7 cellular contexts compared by ENCODE assay signal in the genomic region with DNA sequence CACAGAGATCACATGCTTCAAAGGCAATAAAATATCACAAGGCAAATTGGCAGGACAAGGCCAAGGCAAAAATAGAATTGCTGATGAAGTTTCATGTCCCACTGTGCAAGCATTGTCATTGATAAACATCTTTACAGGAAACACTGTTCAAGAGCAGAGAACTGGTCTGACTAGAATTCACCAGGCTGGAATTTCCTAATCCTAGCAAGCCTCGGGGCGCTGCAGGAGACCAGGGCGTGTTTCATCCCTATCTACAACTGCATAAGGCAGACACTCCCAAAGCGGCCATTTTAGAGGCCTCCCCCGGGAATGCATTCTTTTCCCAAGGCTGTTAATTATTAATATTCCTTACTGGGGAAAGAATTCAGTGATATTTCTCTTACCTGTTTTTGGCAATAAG.
DNase-seq lines count a peak whose midpoint lies in the region; ATAC-seq, FAIRE-seq and TF ChIP-seq lines count a peak whose summit lies in the region.
"Not testable (repeated sequence)": the region's sequence is repeated elsewhere in the genome, so short reads cannot be mapped to it uniquely, and the experiment has no call there.

No MANE protein-coding gene starts in this region.

- TF ChIP-seq RAD21 in GM12878 (IDR thresholded peaks at IDR 0.05; ENCODE audit: insufficient read depth, low read depth, low read length), result not testable (repeated sequence)

- H3K4me1 Mint-ChIP-seq in Calu3 (ENCODE audit: low read depth, unreplicated experiment), result peaks cover 37% of the 10 kb centered on the region
- not testable (repeated sequence) for H3K4me1 Mint-ChIP-seq in GM23338, endodermal cell

- POLR2A ChIA-PET in PC-3 (lab: Charles Lee; ENCODE audit: unreplicated experiment); GM12878 (lab: Charles Lee): not testable (repeated sequence)

- H3K9me2 ChIP-seq in GM23338 (ENCODE audit: insufficient read depth); PC-3 (replicated peaks; ENCODE audit: low read length): not testable (repeated sequence)

- BruUV-seq in Calu3 (replicated peaks; lab: Mats Ljungman, UMichigan); PC-3 (replicated peaks; lab: Mats Ljungman, UMichigan); GM12878 (replicated peaks; lab: Mats Ljungman, UMichigan): not testable (repeated sequence)

- H3K4me1 ChIP-seq in GM23338 (ENCODE audit: insufficient read depth); PC-3 (ENCODE audit: insufficient read depth, low read length); GM12878 (ENCODE audit: control insufficient read depth, insufficient read depth, low read length); endodermal cell (ENCODE audit: control insufficient read depth, insufficient read depth, low read length): not testable (repeated sequence)

- H3K9ac ChIP-seq in PC-3 (ENCODE audit: low read length); GM12878 (ENCODE audit: control insufficient read depth, insufficient read depth, low read length); endodermal cell (ENCODE audit: extremely low read depth, low read length, poor library complexity, severe bottlenecking): not testable (repeated sequence)

- ATAC-seq in GM23338, PC-3, GM12878: not testable (repeated sequence)

- TF ChIP-seq EP300 in GM12878 (IDR thresholded peaks at IDR 0.05; ENCODE audit: borderline replicate concordance in 1 of 2, control insufficient read depth in 1 of 2, low read depth in 2 of 2, low read length in 2 of 2), result not testable (repeated sequence)

- intact Hi-C loops in Calu3 (cut with micrococcal nuclease; ENCODE audit: unreplicated experiment); PC-3 (cut with micrococcal nuclease); GM12878 (cut with micrococcal nuclease; ENCODE audit: unreplicated experiment): not testable (repeated sequence)

- not testable (repeated sequence) for TF ChIP-seq CTCF in Calu3 (IDR thresholded peaks at IDR 0.05; ENCODE audit: unreplicated experiment); GM23338 (conservative IDR thresholded peaks at IDR 0.05; ENCODE audit: low read depth in 2 of 2); PC-3 (conservative IDR thresholded peaks at IDR 0.05; ENCODE audit: low read depth, low read length); GM12878 (IDR thresholded peaks at IDR 0.05 in 2 of 3, conservative IDR thresholded peaks at IDR 0.05 in 1 of 3; ENCODE audit: control insufficient read depth in 2 of 3, extremely low read depth in 1 of 3, insufficient read depth in 1 of 3, low read depth in 3 of 3, low read length in 3 of 3); endodermal cell (conservative IDR thresholded peaks at IDR 0.05)

- CTCF ChIA-PET in Calu3 (lab: Charles Lee); PC-3 (lab: Charles Lee); GM12878 (lab: Yijun Ruan, JAX): not testable (repeated sequence)

- H4K20me1 ChIP-seq in GM23338 (replicated peaks; ENCODE audit: insufficient read depth); PC-3 (ENCODE audit: low read length); GM12878 (ENCODE audit: control insufficient read depth, insufficient read depth): not testable (repeated sequence)

- SMC1A ChIA-PET in GM12878 (lab: Charles Lee; ENCODE audit: uncharacterized antibody, unreplicated experiment), result not testable (repeated sequence)

- not testable (repeated sequence) for H3K36me3 Mint-ChIP-seq in Calu3 (ENCODE audit: insufficient read depth, unreplicated experiment); endodermal cell (ENCODE audit: low read depth)
- H3K36me3 Mint-ChIP-seq in GM23338 (ENCODE audit: low read depth), result peaks cover 48% of the 10 kb centered on the region

- H3K27ac Mint-ChIP-seq in Calu3 (ENCODE audit: unreplicated experiment), result peak overlapping the region; percentile 80
- 0 out of 2 replicates have a peak overlapping the region, but pooled peaks have one; percentile 48 for H3K27ac Mint-ChIP-seq in GM23338
- H3K27ac Mint-ChIP-seq in endodermal cell, result not testable (repeated sequence)

- RAD21 ChIA-PET in GM12878 (lab: Charles Lee; ENCODE audit: unreplicated experiment), result not testable (repeated sequence)

- not testable (repeated sequence) for H3K4me2 ChIP-seq in GM23338; PC-3 (ENCODE audit: low read length); GM12878 (ENCODE audit: control insufficient read depth, insufficient read depth)

- not testable (repeated sequence) for H3K9me3 Mint-ChIP-seq in Calu3 (ENCODE audit: low read depth, unreplicated experiment)
- peaks cover 62% of the 10 kb centered on the region for H3K9me3 Mint-ChIP-seq in GM23338
- peaks cover 44% of the 10 kb centered on the region for H3K9me3 Mint-ChIP-seq in endodermal cell

- in situ Hi-C loops in KBM-7 (cut with MboI; ENCODE audit: low pct_unique_long_range_greater_than_20kb, low sequenced_read_pairs); GM12878 (cut with MboI): not testable (repeated sequence)

- H3K9me3 ChIP-seq in PC-3 (ENCODE audit: low read length) (peaks cover 32% of the 10 kb centered on the region), endodermal cell (ENCODE audit: control insufficient read depth, low read length) (peaks cover 37% of the 10 kb centered on the region)
- H3K9me3 ChIP-seq in GM12878 (replicated peaks; ENCODE audit: control insufficient read depth, insufficient read depth, low read length), result not testable (repeated sequence)

- H3F3A ChIP-seq in GM23338 (replicated peaks; ENCODE audit: low read depth); PC-3 (ENCODE audit: low read length, unreplicated experiment): not testable (repeated sequence)

- WGBS in GM12878 (ENCODE audit: insufficient coverage, insufficient replicate concordance, low lambda C conversion rate, missing lambda C conversion rate), result 42% methylated on average over 5 of the region's 5 CpGs
- WGBS in endodermal cell (ENCODE audit: insufficient coverage in 1 of 2, insufficient read length in 1 of 2), 2 experiments, result 91 to 100% methylated on average over 3 to 5 of the region's 5 CpGs

- H3K27ac ChIP-seq in GM23338 (ENCODE audit: low read depth); PC-3 (ENCODE audit: low read length); GM12878 (ENCODE audit: control insufficient read depth, insufficient read depth); endodermal cell (ENCODE audit: low read depth, low read length): not testable (repeated sequence)

- not testable (repeated sequence) for H2AFZ ChIP-seq in GM23338; PC-3 (ENCODE audit: low read length); GM12878 (ENCODE audit: control insufficient read depth, low read depth, low read length)

- H3K79me2 ChIP-seq in GM23338 (replicated peaks; ENCODE audit: insufficient read depth); PC-3 (ENCODE audit: low read length); GM12878 (ENCODE audit: control insufficient read depth, insufficient read depth, low read length): not testable (repeated sequence)

- not testable (repeated sequence) for H3K27me3 Mint-ChIP-seq in Calu3 (ENCODE audit: unreplicated experiment); GM23338 (ENCODE audit: insufficient read depth, low read depth, poor library complexity); endodermal cell (ENCODE audit: insufficient read depth)

- H3K4me3 ChIP-seq in GM23338; PC-3 (ENCODE audit: low read length); GM12878; endodermal cell (ENCODE audit: low read length): not testable (repeated sequence)

- peak; percentile 79 for DNase-seq in Calu3
- peak; percentile 45 for DNase-seq in GM23338 (ENCODE audit: low spot score)
- peak; percentile 2 for DNase-seq in KBM-7
- peak; percentile 53 for DNase-seq in PC-3
- DNase-seq in GM12878 (ENCODE audit: low read depth, low spot score), result not testable (repeated sequence)
- DNase-seq in endodermal cell, result peak; percentile 71
- peak; percentile 1 for DNase-seq in kidney tubule cell (ENCODE audit: low spot score)

- not testable (repeated sequence) for H3K27me3 ChIP-seq in GM23338 (ENCODE audit: insufficient read depth); PC-3 (ENCODE audit: low read length); GM12878 (replicated peaks in 1 of 2; ENCODE audit: control insufficient read depth in 2 of 2, insufficient read depth in 2 of 2, low read length in 1 of 2); endodermal cell (ENCODE audit: control insufficient read depth, insufficient read depth, low read length, poor library complexity, severe bottlenecking)

- H3K4me3 Mint-ChIP-seq in Calu3 (ENCODE audit: low read depth, unreplicated experiment); GM23338; endodermal cell: not testable (repeated sequence)

- FAIRE-seq in GM12878 (lab: Jason Lieb, UNC), result not testable (repeated sequence)

- TF ChIP-seq POLR2A in GM12878 (IDR thresholded peaks at IDR 0.05; ENCODE audit: low read depth, low read length), result not testable (repeated sequence)

- peaks cover 14% of the 10 kb centered on the region; the same call in 1 of the 2 replicates for H3K36me3 ChIP-seq in GM23338 (ENCODE audit: insufficient read depth)
- not testable (repeated sequence) for H3K36me3 ChIP-seq in PC-3 (ENCODE audit: low read depth, low read length); GM12878 (ENCODE audit: control insufficient read depth in 2 of 2, insufficient read depth in 2 of 2, low read length in 1 of 2); endodermal cell (ENCODE audit: control insufficient read depth, insufficient read depth, low read length)

TF ChIP-seq in GM23338, 12 proteins besides CTCF, POLR2A, EP300 and RAD21:
- peak; percentile 31; the same call in 1 of the 2 replicates for TF ChIP-seq ZNF114 (CRISPR knock-in tag; IDR thresholded peaks at IDR 0.05)

TF ChIP-seq in GM12878, 131 proteins besides CTCF, POLR2A, EP300 and RAD21:
- TF ChIP-seq CBX5 (IDR thresholded peaks at IDR 0.05; ENCODE audit: low read depth), result 0 out of 2 replicates have a peak, but pooled peaks have one; percentile 34
